Comparison of ENCODE assay signal across 8 cellular contexts in genomic region chr9:128504485-128505413, GRCh38. TPM values are rescaled to one million over a fixed set of nuclear protein-coding genes. Genes with fewer than 3 reads are reported as not detected.
DNase-seq lines count a peak whose midpoint lies in the region; ATAC-seq, FAIRE-seq and TF ChIP-seq lines count a peak whose summit lies in the region.

A gene with protein sequence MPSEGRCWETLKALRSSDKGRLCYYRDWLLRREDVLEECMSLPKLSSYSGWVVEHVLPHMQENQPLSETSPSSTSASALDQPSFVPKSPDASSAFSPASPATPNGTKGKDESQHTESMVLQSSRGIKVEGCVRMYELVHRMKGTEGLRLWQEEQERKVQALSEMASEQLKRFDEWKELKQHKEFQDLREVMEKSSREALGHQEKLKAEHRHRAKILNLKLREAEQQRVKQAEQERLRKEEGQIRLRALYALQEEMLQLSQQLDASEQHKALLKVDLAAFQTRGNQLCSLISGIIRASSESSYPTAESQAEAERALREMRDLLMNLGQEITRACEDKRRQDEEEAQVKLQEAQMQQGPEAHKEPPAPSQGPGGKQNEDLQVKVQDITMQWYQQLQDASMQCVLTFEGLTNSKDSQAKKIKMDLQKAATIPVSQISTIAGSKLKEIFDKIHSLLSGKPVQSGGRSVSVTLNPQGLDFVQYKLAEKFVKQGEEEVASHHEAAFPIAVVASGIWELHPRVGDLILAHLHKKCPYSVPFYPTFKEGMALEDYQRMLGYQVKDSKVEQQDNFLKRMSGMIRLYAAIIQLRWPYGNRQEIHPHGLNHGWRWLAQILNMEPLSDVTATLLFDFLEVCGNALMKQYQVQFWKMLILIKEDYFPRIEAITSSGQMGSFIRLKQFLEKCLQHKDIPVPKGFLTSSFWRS (plus strand): TSS chr9:128504719. CDS start chr9:128504806, 87 bp downstream.

- TF ChIP-seq RAD21 in HepG2 (CRISPR knock-in tag; IDR thresholded peaks at IDR 0.05), result 0 out of 2 replicates have a peak, but pooled peaks have one; percentile 26

- H3K4me3 ChIP-seq in HepG2 (replicated peaks in 1 of 3; ENCODE audit: insufficient read depth in 1 of 3, low read depth in 2 of 3, low read length in 3 of 3), result peak within 1 kb of the TSS; percentile 82 to 96 (median 90)

- H3K27ac ChIP-seq in HepG2 (ENCODE audit: extremely low read length, insufficient read depth, low read length), result peak within 1 kb of the TSS; percentile 79

- DNase-seq in CD1c-positive myeloid dendritic cell (ENCODE audit: extremely low spot score) (peak; percentile 98), NCI-H774 (lab: John Stamatoyannopoulos, UW) (peak; percentile 95), dermis blood vessel endothelial cell (peak; percentile 96), HepG2 (ENCODE audit: low spot score) (peak; percentile 82)
- DNase-seq in activated CD4-positive, alpha-beta T cell treated with anti-CD3 and anti-CD28 coated beads, Interleukin-2, amount 50 U/mL, for 4 hours, result peak; percentile 93 to 95
- peak; percentile 99 for DNase-seq in stimulated activated CD4-positive, alpha-beta T cell treated with anti-CD3 and anti-CD28 coated beads, Interleukin-4, amount 100 ng/mL, for 1 hour

- peak; percentile 72 to 94 for TF ChIP-seq POLR2A in HepG2 (IDR thresholded peaks at IDR 0.05; ENCODE audit: insufficient read depth in 1 of 2, low read depth in 2 of 2, low read length in 2 of 2)

- H3K4me1 ChIP-seq in HepG2 (ENCODE audit: insufficient read depth, low read length), result peaks cover 21% of the 10 kb centered on the region

- no peak for FAIRE-seq in HepG2 (lab: Jason Lieb, UNC)

- in situ Hi-C loops in HepG2 (cut with HindIII; ENCODE audit: extremely low pct_ligation_motif_present, low pct_unique_long_range_greater_than_20kb), result no loop called here

- H3K36me3 ChIP-seq in HepG2 (replicated peaks in 1 of 2; ENCODE audit: control insufficient read depth in 1 of 2, insufficient read depth in 2 of 2, low read length in 2 of 2), result peaks cover 1 to 12% of the 10 kb centered on the region in 2 experiments; a peak in 4 of 5 replicates

- TF ChIP-seq EP300 in HepG2 (IDR thresholded peaks at IDR 0.05; ENCODE audit: low read depth in 2 of 2, low read length in 2 of 2) (no peak), HepG2 (CRISPR knock-in tag; IDR thresholded peaks at IDR 0.05; ENCODE audit: borderline replicate concordance) (0 out of 2 replicates have a peak, but pooled peaks have one; percentile 20)

- peak within 1 kb of the TSS; percentile 87 for H3K9ac ChIP-seq in HepG2 (ENCODE audit: insufficient read depth, low read depth, low read length)

- ATAC-seq in GM19397 (IDR thresholded peaks at IDR 0.05; ENCODE audit: unreplicated experiment) (peak; percentile 86), HG03565 (IDR thresholded peaks at IDR 0.05; ENCODE audit: unreplicated experiment) (peak; percentile 74), HepG2 (peak; percentile 98)

- H3K9me3 ChIP-seq in HepG2 (ENCODE audit: low read length), result no peaks in the 10 kb centered on the region

- H3K79me2 ChIP-seq in HepG2 (ENCODE audit: insufficient read depth, low read length), result peaks cover 19% of the 10 kb centered on the region

- H3K27me3 ChIP-seq in HepG2 (ENCODE audit: control insufficient read depth in 1 of 2, insufficient read depth in 2 of 2, low read length in 2 of 2), result no peaks in the 10 kb centered on the region; a peak in 1 of 5 replicates

- TF ChIP-seq CTCF in HepG2 (CRISPR knock-in tag; IDR thresholded peaks at IDR 0.05), result peak; percentile 29; the same call in 1 of the 2 replicates

- H3K4me2 ChIP-seq in HepG2 (ENCODE audit: low read depth, low read length), result peak within 1 kb of the TSS; percentile 88

- WGBS in HepG2 (ENCODE audit: low lambda C conversion rate), result under 1% methylated on average over 23 of the region's 64 CpGs

- H4K20me1 ChIP-seq in HepG2 (ENCODE audit: insufficient read depth, low read length), result no peaks in the 10 kb centered on the region

- TSS peak; percentile 67 for BruUV-seq in HepG2 (replicated peaks; lab: Mats Ljungman, UMichigan)

- intact Hi-C loops in HepG2 (cut with micrococcal nuclease; ENCODE audit: unreplicated experiment), result loop anchor here (5.0 kb wide), 1 partner anchor 48 kb away; the partner anchor contains the start of gene SPTAN1

- peak within 1 kb of the TSS; percentile 84 for H2AFZ ChIP-seq in HepG2 (ENCODE audit: low read length)

- POLR2A ChIA-PET in HepG2 (lab: Yijun Ruan, JAX), result interaction anchor here (1.0 to 2.0 kb wide), 6 partner anchors 9 to 229 kb away, joined by 3 to 13 read pairs (median 4); partner anchors contain the start of genes GOLGA2, ODF2, SPTAN1 and SWI5

- CTCF ChIA-PET in HepG2 (lab: Yijun Ruan, JAX; ENCODE audit: low intra/inter-chr PET ratio, low total read pairs), result no interaction called here

TF ChIP-seq in HepG2, 621 proteins besides CTCF, POLR2A, EP300 and RAD21 (continues in another document):
- TF ChIP-seq ZNF350 (CRISPR knock-in tag; IDR thresholded peaks at IDR 0.05; ENCODE audit: borderline replicate concordance, low read depth) (peak; percentile 70), DR1 (CRISPR knock-in tag; IDR thresholded peaks at IDR 0.05) (0 out of 2 replicates have a peak, but pooled peaks have one; percentile 68), ZMAT3 (CRISPR knock-in tag; conservative IDR thresholded peaks at IDR 0.05) (peak; percentile 90), PHF21A (CRISPR knock-in tag; IDR thresholded peaks at IDR 0.05) (0 out of 2 replicates have a peak, but pooled peaks have one; percentile 49), ETV6 (CRISPR knock-in tag; conservative IDR thresholded peaks at IDR 0.05) (peak; percentile 76; the same call in 1 of the 2 replicates), THAP8 (CRISPR knock-in tag; IDR thresholded peaks at IDR 0.05; ENCODE audit: borderline replicate concordance) (no peak)
- TF ChIP-seq, protein P1, sequence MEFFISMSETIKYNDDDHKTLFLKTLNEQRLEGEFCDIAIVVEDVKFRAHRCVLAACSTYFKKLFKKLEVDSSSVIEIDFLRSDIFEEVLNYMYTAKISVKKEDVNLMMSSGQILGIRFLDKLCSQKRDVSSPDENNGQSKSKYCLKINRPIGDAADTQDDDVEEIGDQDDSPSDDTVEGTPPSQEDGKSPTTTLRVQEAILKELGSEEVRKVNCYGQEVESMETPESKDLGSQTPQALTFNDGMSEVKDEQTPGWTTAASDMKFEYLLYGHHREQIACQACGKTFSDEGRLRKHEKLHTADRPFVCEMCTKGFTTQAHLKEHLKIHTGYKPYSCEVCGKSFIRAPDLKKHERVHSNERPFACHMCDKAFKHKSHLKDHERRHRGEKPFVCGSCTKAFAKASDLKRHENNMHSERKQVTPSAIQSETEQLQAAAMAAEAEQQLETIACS (CRISPR knock-in tag; IDR thresholded peaks at IDR 0.05), result peak; percentile 70
- TF ChIP-seq, protein P2, sequence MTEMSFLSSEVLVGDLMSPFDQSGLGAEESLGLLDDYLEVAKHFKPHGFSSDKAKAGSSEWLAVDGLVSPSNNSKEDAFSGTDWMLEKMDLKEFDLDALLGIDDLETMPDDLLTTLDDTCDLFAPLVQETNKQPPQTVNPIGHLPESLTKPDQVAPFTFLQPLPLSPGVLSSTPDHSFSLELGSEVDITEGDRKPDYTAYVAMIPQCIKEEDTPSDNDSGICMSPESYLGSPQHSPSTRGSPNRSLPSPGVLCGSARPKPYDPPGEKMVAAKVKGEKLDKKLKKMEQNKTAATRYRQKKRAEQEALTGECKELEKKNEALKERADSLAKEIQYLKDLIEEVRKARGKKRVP (CRISPR knock-in tag; IDR thresholded peaks at IDR 0.05), result no peak; a peak in 1 of 4 replicates

RNA-seq across cellular contexts. Expression of the gene that starts here (rescaled TPM):
- total RNA-seq in dermis blood vessel endothelial cell (19.4 and 34.2 TPM in 2 replicates), HepG2 (2016; rRNA removed; fragmentation: Illumina TruSeq; extraction: Trizol) (28.8 and 41.1 TPM in 2 replicates)
- total RNA-seq in HepG2 (2016; cell fraction: cytosol; rRNA removed; fragmentation: Illumina TruSeq; extraction: Trizol; ENCODE audit: low read depth), result 7.4 and 7.9 TPM in 2 replicates
- total RNA-seq in HepG2 (2016; cell fraction: insoluble cytoplasmic fraction; rRNA removed; fragmentation: Illumina TruSeq; extraction: Trizol), result 29.6 and 39.3 TPM in 2 replicates
- total RNA-seq in HepG2 (2016; cell fraction: membrane; rRNA removed; fragmentation: Illumina TruSeq; extraction: Trizol), result 17.1 and 18.6 TPM in 2 replicates
- 14.9 and 16.3 TPM in 2 replicates for total RNA-seq in HepG2 (2016; cell fraction: nucleus; rRNA removed; fragmentation: Illumina TruSeq; extraction: Trizol)
- 10.6 and 14.7 TPM in 2 replicates for polyA plus RNA-seq in HepG2 (2011; rRNA removed)
- polyA plus RNA-seq in HepG2 (2011; cell fraction: cytosol; rRNA removed), result 10.5 TPM in 2 replicates
- 7.6 and 8.6 TPM in 2 replicates for polyA plus RNA-seq in HepG2 (2011; cell fraction: nucleus; rRNA removed)
- 9.6 and 10.9 TPM in 2 replicates for polyA plus RNA-seq in HepG2 (2012)
- polyA plus RNA-seq in HepG2 (2016; cell fraction: cytosol; fragmentation: Illumina TruSeq; extraction: Trizol; ENCODE audit: low read depth), result 3.1 and 3.9 TPM in 2 replicates
- 33.8 and 35.3 TPM in 2 replicates for polyA plus RNA-seq in HepG2 (2016; cell fraction: insoluble cytoplasmic fraction; fragmentation: Illumina TruSeq; extraction: Trizol; ENCODE audit: low read depth)
- polyA plus RNA-seq in HepG2 (2016; cell fraction: membrane; fragmentation: Illumina TruSeq; extraction: Trizol; ENCODE audit: low read depth), result 10.7 and 11.7 TPM in 2 replicates
- 21.8 and 23.3 TPM in 2 replicates for polyA plus RNA-seq in HepG2 (2016; cell fraction: nucleus; fragmentation: Illumina TruSeq; extraction: Trizol; ENCODE audit: insufficient read depth, low read depth)
- polyA minus RNA-seq in HepG2 (2011; rRNA and poly(A)+ RNA removed; ENCODE audit: low replicate concordance), result 26.2 and 106 TPM in 2 replicates
- polyA minus RNA-seq in HepG2 (2011; cell fraction: cytosol; rRNA and poly(A)+ RNA removed), result 14.9 and 17.1 TPM in 2 replicates
- 5.7 and 7.5 TPM in 2 replicates for polyA minus RNA-seq in HepG2 (2011; cell fraction: nucleus; rRNA and poly(A)+ RNA removed)

Comparison
In these comparisons a context has a peak if more than half of its experiments do, and no peak if none do; other contexts are left out.
1. Peak in every context shown above with its lines: DNase-seq, ATAC-seq, H3K4me3 ChIP-seq and H3K27ac ChIP-seq.